In genomic region chr18:3279201-3280185, GRCh38 we compare ENCODE assay signal across 8 cellular contexts.
A peak's percentile ranks its signal among the peaks of the same experiment; 100 is the strongest.
DNase-seq lines count a peak whose midpoint lies in the region; ATAC-seq and TF ChIP-seq lines count a peak whose summit lies in the region.

No MANE protein-coding gene starts in this region.

- DNase-seq in SIG-M5 treated with dmso at 0.1 percent for 504 hours (lab: John Stamatoyannopoulos, UW; ENCODE audit: unreplicated experiment), result peak; percentile 78
- DNase-seq in SIG-M5 (lab: John Stamatoyannopoulos, UW), result no peak
- DNase-seq in RWPE1 (ENCODE audit: low spot score), result no peak
- no peak for DNase-seq in putamen (ENCODE audit: low spot score)
- no peak for DNase-seq in hippocampal formation (lab: John Stamatoyannopoulos, UW)
- DNase-seq in GM19240 (ENCODE audit: insufficient read length, low spot score), result no peak

- peak; percentile 65 for ATAC-seq in HG02943 (IDR thresholded peaks at IDR 0.05; ENCODE audit: low read depth, unreplicated experiment)
- peak; percentile 86 for ATAC-seq in stimulated activated memory B cell treated with anti-CD40 and anti-IgM and Interleukin-4, amounts not matched to agents 10 μg/mL and 1 μg/mL and 100 μg/mL, for 72 hours

- no peaks in the 10 kb centered on the region for H3K9me3 Mint-ChIP-seq in stimulated activated memory B cell treated with anti-CD40 and anti-IgM and Interleukin-4, amounts not matched to agents 10 μg/mL and 1 μg/mL and 100 μg/mL, for 72 hours

- H3K27me3 Mint-ChIP-seq in stimulated activated memory B cell treated with anti-CD40 and anti-IgM and Interleukin-4, amounts not matched to agents 10 μg/mL and 1 μg/mL and 100 μg/mL, for 72 hours, result no peaks in the 10 kb centered on the region

- H3K4me3 Mint-ChIP-seq in stimulated activated memory B cell treated with anti-CD40 and anti-IgM and Interleukin-4, amounts not matched to agents 10 μg/mL and 1 μg/mL and 100 μg/mL, for 72 hours, result peak overlapping the region; percentile 33

- H3K27ac Mint-ChIP-seq in stimulated activated memory B cell treated with anti-CD40 and anti-IgM and Interleukin-4, amounts not matched to agents 10 μg/mL and 1 μg/mL and 100 μg/mL, for 72 hours, result peak overlapping the region; percentile 71

- no peak for TF ChIP-seq CTCF in RWPE1 (conservative IDR thresholded peaks at IDR 0.05; ENCODE audit: low read depth)

- POLR2A ChIA-PET in RWPE1 (lab: Yijun Ruan, JAX; ENCODE audit: low non-redundant PET), result interaction anchor here (0.5 kb wide), 1 partner anchor 316 kb away, joined by 3 read pairs; no protein-coding TSS in a partner anchor

- peaks cover 19% of the 10 kb centered on the region for H3K36me3 Mint-ChIP-seq in stimulated activated memory B cell treated with anti-CD40 and anti-IgM and Interleukin-4, amounts not matched to agents 10 μg/mL and 1 μg/mL and 100 μg/mL, for 72 hours

- H3K4me1 Mint-ChIP-seq in stimulated activated memory B cell treated with anti-CD40 and anti-IgM and Interleukin-4, amounts not matched to agents 10 μg/mL and 1 μg/mL and 100 μg/mL, for 72 hours, result peaks cover 37% of the 10 kb centered on the region

- CTCF ChIA-PET in RWPE1 (lab: Yijun Ruan, JAX), result interaction anchor here (0.6 to 1.0 kb wide), 3 partner anchors 386 to 389 kb away, joined by 3 to 5 read pairs (median 4); no protein-coding TSS in a partner anchor

- peak overlapping the region; percentile 47 for H3K27ac ChIP-seq in RWPE1
